Comparison of ENCODE assay signal across 8 cellular contexts in the genomic region with DNA sequence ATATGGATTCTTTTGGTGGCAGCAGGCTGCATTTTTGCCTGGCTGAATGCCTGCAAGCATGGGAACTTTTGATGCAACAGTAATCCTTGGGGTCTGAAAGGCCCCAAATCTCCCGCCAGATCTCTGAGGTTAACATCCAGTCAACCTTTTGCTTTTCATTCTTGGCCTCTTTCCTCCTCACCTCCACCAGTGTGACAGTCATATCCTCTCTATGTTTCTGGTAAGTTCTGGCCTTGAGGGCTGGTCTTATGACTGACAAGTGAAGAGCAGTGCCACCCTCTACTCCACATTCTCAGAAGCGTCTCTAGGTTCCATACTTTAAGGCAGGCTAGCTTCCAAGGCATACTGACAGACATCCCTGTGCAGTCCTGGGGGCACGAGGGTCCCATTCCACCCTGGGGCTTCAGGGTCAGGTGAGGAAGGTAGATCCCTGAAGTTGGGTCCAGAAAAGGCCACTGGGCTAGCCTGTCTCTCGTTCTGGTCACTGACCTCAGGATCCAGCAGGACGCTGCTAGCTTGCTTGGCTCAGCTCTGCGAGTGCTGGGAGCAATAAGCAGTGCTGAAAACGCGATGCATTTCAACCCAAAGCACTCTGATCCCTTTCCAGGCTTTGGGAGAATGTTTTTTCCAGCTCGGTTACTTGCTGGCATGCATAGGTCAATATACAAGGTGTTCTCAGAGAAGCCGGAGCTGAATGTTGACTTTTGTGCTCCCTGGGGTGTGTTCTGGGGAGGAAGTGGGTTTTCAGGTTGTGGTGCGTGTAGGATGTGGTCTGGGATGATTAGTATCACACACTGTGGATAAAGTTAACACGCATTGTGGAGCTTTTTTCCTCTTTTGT.
DNase-seq lines count a peak whose midpoint lies in the region; ATAC-seq lines count a peak whose summit lies in the region.

No MANE protein-coding gene starts in this region.

- H3K4me1 Mint-ChIP-seq in activated T-cell treated with anti-CD3 and anti-CD28 coated beads, Interleukin-2, amount 50 U/mL, for 24 hours (ENCODE audit: low read depth), result peaks cover 86% of the 10 kb centered on the region

- peak overlapping the region; percentile 40 for H3K4me3 Mint-ChIP-seq in activated T-cell treated with anti-CD3 and anti-CD28 coated beads, Interleukin-2, amount 50 U/mL, for 24 hours

- no peaks in the 10 kb centered on the region for H3K9me3 Mint-ChIP-seq in activated T-cell treated with anti-CD3 and anti-CD28 coated beads, Interleukin-2, amount 50 U/mL, for 24 hours

- H3K36me3 Mint-ChIP-seq in activated T-cell treated with anti-CD3 and anti-CD28 coated beads, Interleukin-2, amount 50 U/mL, for 24 hours (ENCODE audit: low read depth), result peaks cover 17% of the 10 kb centered on the region

- H3K27ac Mint-ChIP-seq in activated T-cell treated with anti-CD3 and anti-CD28 coated beads, Interleukin-2, amount 50 U/mL, for 24 hours, result peak overlapping the region; percentile 92

- no peaks in the 10 kb centered on the region for H3K27me3 Mint-ChIP-seq in activated T-cell treated with anti-CD3 and anti-CD28 coated beads, Interleukin-2, amount 50 U/mL, for 24 hours

- ATAC-seq in GM18907 (IDR thresholded peaks at IDR 0.05; ENCODE audit: unreplicated experiment), result peak; percentile 66
- ATAC-seq in HG02763 (IDR thresholded peaks at IDR 0.05; ENCODE audit: unreplicated experiment), result no peak

- DNase-seq in NCI-H69 (lab: John Stamatoyannopoulos, UW) (peak; percentile 49), kidney tubule cell (ENCODE audit: low spot score) (peak; percentile 96), hepatic stellate cell (ENCODE audit: low spot score) (no peak), islet precursor cell (no peak)
- peak; percentile 59 for DNase-seq in activated T-cell treated with anti-CD3 and anti-CD28 coated beads, Interleukin-2, amount 50 U/mL, for 24 hours
- DNase-seq in stimulated activated CD8-positive, alpha-beta memory T cell treated with anti-CD3 and anti-CD28 coated beads, Interleukin-7, amount 100 ng/mL, for 4 hours (ENCODE audit: low read depth in 2 of 2), result peak; percentile 12 to 24

Comparison
In these comparisons a context has a peak if more than half of its experiments do, and no peak if none do; other contexts are left out.
1. DNase-seq: peak in NCI-H69 (single experiment), activated T-cell treated with anti-CD3 and anti-CD28 coated beads, Interleukin-2, amount 50 U/mL, for 24 hours (single experiment), kidney tubule cell (single experiment) and stimulated activated CD8-positive, alpha-beta memory T cell treated with anti-CD3 and anti-CD28 coated beads, Interleukin-7, amount 100 ng/mL, for 4 hours (2 of 2); none in hepatic stellate cell (single experiment) and islet precursor cell (single experiment).